31 cellular contexts compared by ENCODE assay signal in genomic region chr2:198252472-198252871, GRCh38.
A peak's percentile ranks its signal among the peaks of the same experiment; 100 is the strongest.
DNase-seq lines count a peak whose midpoint lies in the region; ATAC-seq and TF ChIP-seq lines count a peak whose summit lies in the region.
"Had no signal": no experiment of that assay in that cellular context is flagged by ENCODE, and none has a peak within 500 bp of the region (broad histone marks: within the 10 kb centered on the region; RNA-seq: fewer than 3 reads in every experiment).

No MANE protein-coding gene starts in this region.

- intact Hi-C loops in esophagus muscularis mucosa (cut with DNase I) (no loop called here), sigmoid colon (cut with DNase I) (no loop called here)

- H3K9me3 ChIP-seq in esophagus muscularis mucosa, result no peaks in the 10 kb centered on the region
- no peaks in the 10 kb centered on the region for H3K9me3 ChIP-seq in gastroesophageal sphincter
- H3K9me3 ChIP-seq in sigmoid colon, result no peaks in the 10 kb centered on the region
- H3K9me3 ChIP-seq: A549; BE2C; BLaER1; BLaER1 treated with 17β-estradiol and CSF1 and Interleukin-3, amounts not matched to agents 10 nM and 100 nM; Caco-2 had no signal

- no peak for DNase-seq in esophagus muscularis mucosa (ENCODE audit: extremely low spot score)
- no peak for DNase-seq in sigmoid colon
- no peak for DNase-seq in NCI-H524 (lab: John Stamatoyannopoulos, UW)
- DNase-seq in SHP77 treated with DMSO at 0.1 percent for 48 hours (lab: John Stamatoyannopoulos, UW), result no peak
- no peak for DNase-seq in mesenteric fat pad (ENCODE audit: low spot score)
- DNase-seq: 8988T; ACHN; AML-193; BE2C; C1 segment of cervical spinal cord; Caco-2; Calu3; CD4-positive, alpha-beta memory T cell; CD4-positive, alpha-beta T cell; CD4-positive, CD25-positive, alpha-beta regulatory T cell; CD8-positive, alpha-beta memory T cell; CD8-positive, alpha-beta T cell; COR-L47; DMS 273 treated with DMSO at 0.1 percent for 48 hours; DMS153; DMS53; DMS79; DMS79 treated with DMSO at 0.1 percent for 48 hours; DND-41; EL had no signal

- TF ChIP-seq CTCF in esophagus muscularis mucosa (IDR thresholded peaks at IDR 0.05), result no peak
- TF ChIP-seq CTCF in gastroesophageal sphincter (IDR thresholded peaks at IDR 0.05), result no peak
- no peak for TF ChIP-seq CTCF in sigmoid colon (IDR thresholded peaks at IDR 0.05)

- WGBS in esophagus muscularis mucosa, result 48% methylated on average over 1 of the region's 1 CpG
- 23 to 25% methylated on average over 1 of the region's 1 CpG for WGBS in gastroesophageal sphincter (ENCODE audit: low coverage in 1 of 2), 2 donors
- 78 to 80% methylated on average over 1 of the region's 1 CpG for WGBS in sigmoid colon, 2 donors

- H3K27ac ChIP-seq in esophagus muscularis mucosa (replicated peaks in 1 of 4), result peak overlapping the region; percentile 32 to 73 (median 62)
- peak overlapping the region in 3 of 4 donors; percentile 46 to 75 (median 59) for H3K27ac ChIP-seq in gastroesophageal sphincter
- peak overlapping the region in 3 of 4 donors; percentile 23 to 53 (median 30) for H3K27ac ChIP-seq in sigmoid colon
- H3K27ac ChIP-seq: 22Rv1; A549; BLaER1; BLaER1 treated with 17β-estradiol and CSF1 and Interleukin-3, amounts not matched to agents 10 nM and 100 nM; C4-2B had no signal

- TF ChIP-seq EP300 in esophagus muscularis mucosa (IDR thresholded peaks at IDR 0.05), result peak; percentile 68
- TF ChIP-seq EP300 in gastroesophageal sphincter (IDR thresholded peaks at IDR 0.05), result no peak
- TF ChIP-seq EP300 in sigmoid colon (IDR thresholded peaks at IDR 0.05), result no peak

- no peaks in the 10 kb centered on the region for H3K27me3 ChIP-seq in esophagus muscularis mucosa
- no peaks in the 10 kb centered on the region for H3K27me3 ChIP-seq in gastroesophageal sphincter
- no peaks in the 10 kb centered on the region for H3K27me3 ChIP-seq in sigmoid colon
- H3K27me3 ChIP-seq: BE2C; BLaER1; BLaER1 treated with 17β-estradiol and CSF1 and Interleukin-3, amounts not matched to agents 10 nM and 100 nM had no signal

- ATAC-seq in gastroesophageal sphincter, result peak; percentile 66
- ATAC-seq: A549; CD8-positive, alpha-beta T cell had no signal

- no peaks in the 10 kb centered on the region for H3K36me3 ChIP-seq in esophagus muscularis mucosa
- no peaks in the 10 kb centered on the region for H3K36me3 ChIP-seq in gastroesophageal sphincter
- H3K36me3 ChIP-seq in sigmoid colon, result no peaks in the 10 kb centered on the region
- H3K36me3 ChIP-seq: BE2C; BLaER1; BLaER1 treated with 17β-estradiol and CSF1 and Interleukin-3, amounts not matched to agents 10 nM and 100 nM had no signal

- H3K4me1 ChIP-seq in esophagus muscularis mucosa (peaks cover 4 to 40% (median 32%) of the 10 kb centered on the region in 4 donors), gastroesophageal sphincter (peaks cover 0 to 24% (median 0%) of the 10 kb centered on the region in 3 donors), sigmoid colon (peaks cover 0 to 35% (median 18%) of the 10 kb centered on the region in 4 donors)
- H3K4me1 ChIP-seq: A549; BE2C; BLaER1; BLaER1 treated with 17β-estradiol and CSF1 and Interleukin-3, amounts not matched to agents 10 nM and 100 nM; Caco-2 had no signal

- TF ChIP-seq POLR2A in esophagus muscularis mucosa (IDR thresholded peaks at IDR 0.05; ENCODE audit: low read depth), result no peak
- TF ChIP-seq POLR2A in gastroesophageal sphincter (IDR thresholded peaks at IDR 0.05), result no peak
- no peak for TF ChIP-seq POLR2A in sigmoid colon (IDR thresholded peaks at IDR 0.05)

- H3K4me3 ChIP-seq in esophagus muscularis mucosa (no peak overlapping the region), gastroesophageal sphincter (no peak overlapping the region), sigmoid colon (no peak overlapping the region)
- H3K4me3 ChIP-seq: A549; BLaER1; BLaER1 treated with 17β-estradiol and CSF1 and Interleukin-3, amounts not matched to agents 10 nM and 100 nM had no signal
